In the genomic region with DNA sequence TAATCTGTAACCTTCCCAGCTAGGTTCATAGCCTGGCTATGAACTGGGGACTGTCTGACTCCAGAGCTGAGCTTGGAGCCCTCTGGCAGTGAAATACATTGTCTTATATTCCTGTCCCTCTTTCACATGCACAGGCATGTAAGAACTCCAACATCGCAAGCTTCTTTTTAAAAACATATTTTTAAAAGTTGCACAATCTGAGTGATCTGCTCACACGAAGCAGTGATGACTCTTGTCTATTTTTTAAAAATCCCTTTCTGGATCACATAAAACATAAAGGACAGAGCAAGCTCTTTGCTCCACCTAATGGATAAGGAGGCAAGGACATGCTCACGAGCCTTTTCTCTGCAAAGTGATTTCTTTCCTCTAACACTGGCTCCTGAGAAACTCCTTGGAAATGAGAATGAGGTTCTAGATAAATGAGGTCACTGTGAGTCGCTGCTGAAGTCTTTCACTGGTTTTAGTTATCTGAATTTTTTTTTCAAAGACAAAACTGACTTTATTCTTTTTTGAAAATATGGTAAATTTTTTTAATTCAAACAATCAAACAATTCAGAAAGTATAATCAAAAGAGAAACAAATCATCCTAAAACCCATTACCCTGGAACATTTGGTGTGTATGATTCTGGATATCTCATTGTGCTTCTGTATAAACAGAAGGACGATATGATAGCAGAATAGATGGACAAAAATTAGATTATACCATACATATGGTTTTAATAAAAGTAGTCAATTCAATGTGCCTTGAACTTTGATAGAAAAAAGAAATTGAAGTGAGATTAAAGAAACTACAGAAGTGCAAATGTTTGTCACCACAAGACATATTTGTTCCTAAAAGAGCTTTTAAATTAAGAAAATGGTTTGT, we compare ENCODE assay signal across 8 cellular contexts. TPM values are rescaled to one million over a fixed set of nuclear protein-coding genes. Genes with fewer than 3 reads are reported as not detected.
DNase-seq lines count a peak whose midpoint lies in the region; ATAC-seq and TF ChIP-seq lines count a peak whose summit lies in the region.

No MANE protein-coding gene starts in this region.

- H3K4me1 Mint-ChIP-seq in Calu3 (ENCODE audit: low read depth, unreplicated experiment) = no peaks in the 10 kb centered on the region
- no peaks in the 10 kb centered on the region for H3K4me1 Mint-ChIP-seq in stimulated activated naive CD8-positive, alpha-beta T cell treated with anti-CD3 and anti-CD28 coated beads, Interleukin-15, amount 100 ng/mL, for 72 hours
- no peaks in the 10 kb centered on the region for H3K4me1 Mint-ChIP-seq in activated T-cell treated with anti-CD3 and anti-CD28 coated beads, Interleukin-2, amount 50 U/mL, for 4 hours (ENCODE audit: low read depth)

- H3K4me3 ChIP-seq in cardiac fibroblast (replicated peaks in 1 of 2; ENCODE audit: low read depth in 2 of 2, low read length in 2 of 2) (no peak overlapping the region), lower lobe of right lung (no peak overlapping the region)

- H3K36me3 Mint-ChIP-seq in Calu3 (ENCODE audit: insufficient read depth, unreplicated experiment) = no peaks in the 10 kb centered on the region
- H3K36me3 Mint-ChIP-seq in activated T-cell treated with anti-CD3 and anti-CD28 coated beads, Interleukin-2, amount 50 U/mL, for 4 hours (ENCODE audit: insufficient read depth) = no peaks in the 10 kb centered on the region

- no peak for ATAC-seq in lower lobe of right lung
- no peak for ATAC-seq in stimulated activated naive CD8-positive, alpha-beta T cell treated with anti-CD3 and anti-CD28 coated beads, Interleukin-15, amount 100 ng/mL, for 72 hours
- ATAC-seq in activated T-cell treated with anti-CD3 and anti-CD28 coated beads, Interleukin-2, amount 50 U/mL, for 4 hours = no peak
- no peak for ATAC-seq in GM21737 (IDR thresholded peaks at IDR 0.05; ENCODE audit: unreplicated experiment)

- no TSS peak for BruUV-seq in Calu3 (replicated peaks; lab: Mats Ljungman, UMichigan)

- H3K27ac Mint-ChIP-seq in Calu3 (ENCODE audit: unreplicated experiment) = no peak overlapping the region
- H3K27ac Mint-ChIP-seq in stimulated activated naive CD8-positive, alpha-beta T cell treated with anti-CD3 and anti-CD28 coated beads, Interleukin-15, amount 100 ng/mL, for 72 hours = no peak overlapping the region

- TF ChIP-seq CTCF in cardiac fibroblast (IDR thresholded peaks at IDR 0.05; ENCODE audit: low read depth, low read length) = peak; percentile 62
- peak; percentile 28 for TF ChIP-seq CTCF in lower lobe of right lung (IDR thresholded peaks at IDR 0.05)
- TF ChIP-seq CTCF in Calu3 (IDR thresholded peaks at IDR 0.05; ENCODE audit: unreplicated experiment) = no peak

- no peaks in the 10 kb centered on the region for H3K9me3 Mint-ChIP-seq in Calu3 (ENCODE audit: low read depth, unreplicated experiment)
- H3K9me3 Mint-ChIP-seq in stimulated activated naive CD8-positive, alpha-beta T cell treated with anti-CD3 and anti-CD28 coated beads, Interleukin-15, amount 100 ng/mL, for 72 hours = no peaks in the 10 kb centered on the region
- H3K9me3 Mint-ChIP-seq in activated T-cell treated with anti-CD3 and anti-CD28 coated beads, Interleukin-2, amount 50 U/mL, for 4 hours = no peaks in the 10 kb centered on the region

- no peaks in the 10 kb centered on the region for H3K36me3 ChIP-seq in lower lobe of right lung

- no peaks in the 10 kb centered on the region for H3K9me3 ChIP-seq in lower lobe of right lung

- no peak overlapping the region for H3K4me3 Mint-ChIP-seq in Calu3 (ENCODE audit: low read depth, unreplicated experiment)
- H3K4me3 Mint-ChIP-seq in stimulated activated naive CD8-positive, alpha-beta T cell treated with anti-CD3 and anti-CD28 coated beads, Interleukin-15, amount 100 ng/mL, for 72 hours = no peak overlapping the region
- H3K4me3 Mint-ChIP-seq in activated T-cell treated with anti-CD3 and anti-CD28 coated beads, Interleukin-2, amount 50 U/mL, for 4 hours = no peak overlapping the region

- intact Hi-C loops in lower lobe of right lung (cut with DNase I) (no loop called here), Calu3 (cut with micrococcal nuclease; ENCODE audit: unreplicated experiment) (loop anchor here (2.0 kb wide), 2 partner anchors 45 to 169 kb away; no protein-coding TSS in a partner anchor)

- H3K27ac ChIP-seq in lower lobe of right lung = no peak overlapping the region

- peak; percentile 39 for DNase-seq in GM04503 (ENCODE audit: low read depth)
- peak; percentile 23 for DNase-seq in NCI-H1694 treated with DMSO at 0.1 percent for 48 hours (lab: John Stamatoyannopoulos, UW)
- DNase-seq in cardiac fibroblast (ENCODE audit: low read depth in 2 of 2) = peak; percentile 65 to 67
- no peak for DNase-seq in lower lobe of right lung
- no peak for DNase-seq in Calu3
- no peak for DNase-seq in stimulated activated naive CD8-positive, alpha-beta T cell treated with anti-CD3 and anti-CD28 coated beads, Interleukin-15, amount 100 ng/mL, for 72 hours
- no peak for DNase-seq in activated T-cell treated with anti-CD3 and anti-CD28 coated beads, Interleukin-2, amount 50 U/mL, for 4 hours

- no peaks in the 10 kb centered on the region for H3K27me3 Mint-ChIP-seq in Calu3 (ENCODE audit: unreplicated experiment)
- H3K27me3 Mint-ChIP-seq in stimulated activated naive CD8-positive, alpha-beta T cell treated with anti-CD3 and anti-CD28 coated beads, Interleukin-15, amount 100 ng/mL, for 72 hours = peaks cover 51% of the 10 kb centered on the region
- peaks cover 60% of the 10 kb centered on the region for H3K27me3 Mint-ChIP-seq in activated T-cell treated with anti-CD3 and anti-CD28 coated beads, Interleukin-2, amount 50 U/mL, for 4 hours (ENCODE audit: low read depth)

- CTCF ChIA-PET in Calu3 (lab: Charles Lee) = interaction anchor here (0.5 to 1.7 kb wide), 2 partner anchors 15 to 46 kb away, joined by 3 to 4 read pairs; no protein-coding TSS in a partner anchor

- H3K27me3 ChIP-seq in lower lobe of right lung (ENCODE audit: low read depth) = peaks cover 5% of the 10 kb centered on the region

- no peaks in the 10 kb centered on the region for H3K4me1 ChIP-seq in lower lobe of right lung

RNA-seq across cellular contexts. Expression of a gene that starts 30.8 kb away (rescaled TPM):
- total RNA-seq in lower lobe of right lung = 10.9 TPM
- total RNA-seq in Calu3 (2022) = 2.4 and 3.1 TPM in 2 replicates
- under 1 TPM in 1 of 3 donors, not detected in 2; 0.05 TPM for total RNA-seq in activated T-cell treated with anti-CD3 and anti-CD28 coated beads, Interleukin-2, amount 50 U/mL, for 4 hours

Comparison
In these comparisons a context has a peak if more than half of its experiments do, and no peak if none do; other contexts are left out.
1. DNase-seq: peak in GM04503 (single experiment), NCI-H1694 treated with DMSO at 0.1 percent for 48 hours (single experiment) and cardiac fibroblast (2 of 2); none in lower lobe of right lung (single experiment), Calu3 (single experiment), stimulated activated naive CD8-positive, alpha-beta T cell treated with anti-CD3 and anti-CD28 coated beads, Interleukin-15, amount 100 ng/mL, for 72 hours (0 of 2) and activated T-cell treated with anti-CD3 and anti-CD28 coated beads, Interleukin-2, amount 50 U/mL, for 4 hours (single experiment).